ENCODE assay signal across 16 cellular contexts in genomic region chr10:36446873-36447272, GRCh38.
DNase-seq lines count a peak whose midpoint lies in the region; ATAC-seq and TF ChIP-seq lines count a peak whose summit lies in the region.
"Had no signal": no experiment of that assay in that cellular context is flagged by ENCODE, and none has a peak within 500 bp of the region (broad histone marks: within the 10 kb centered on the region; RNA-seq: fewer than 3 reads in every experiment).

No MANE protein-coding gene starts in this region.

- CTCF ChIA-PET in MCF 10A (lab: Yijun Ruan, JAX), result interaction anchor here (0.7 kb wide), 1 partner anchor 64 kb away, joined by 3 read pairs; no protein-coding TSS in a partner anchor

- DNase-seq in MCF 10A (ENCODE audit: unreplicated experiment) (peak; percentile 55), breast epithelium (ENCODE audit: low spot score in 2 of 2) (no peak), body of pancreas (peak; percentile 23 to 63 (median 46)), kidney tubule cell (ENCODE audit: low spot score) (peak; percentile 60), aorta (peak in 1 of 2 donors; percentile 55), GM03348 (ENCODE audit: low spot score) (no peak)
- DNase-seq: activated CD4-positive, alpha-beta memory T cell treated with anti-CD3 and anti-CD28 coated beads, Interleukin-2, amount 10 ng/mL, durations not matched to agents 7 days and 5 days; esophagus squamous epithelium; lower lobe of right lung; small intestine; stimulated activated naive CD8-positive, alpha-beta T cell treated with anti-CD3 and anti-CD28 coated beads, Interleukin-15, Interleukin-2, amounts not matched to agents 100 U/mL and 50 U/mL, for 24 hours had no signal

- H3K27me3 ChIP-seq in breast epithelium (no peaks in the 10 kb centered on the region), body of pancreas (no peaks in the 10 kb centered on the region), aorta (ENCODE audit: control insufficient read depth in 1 of 2, insufficient read depth in 2 of 2, low read length in 1 of 2) (no peaks in the 10 kb centered on the region)
- H3K27me3 ChIP-seq: esophagus squamous epithelium, neural progenitor cell had no signal

- H3K4me1 Mint-ChIP-seq in MCF 10A (ENCODE audit: insufficient read depth, unreplicated experiment), result peaks cover 18% of the 10 kb centered on the region
- H3K4me1 Mint-ChIP-seq: activated CD4-positive, alpha-beta memory T cell treated with anti-CD3 and anti-CD28 coated beads, Interleukin-2, amount 10 ng/mL, durations not matched to agents 7 days and 5 days had no signal

- POLR2A ChIA-PET in MCF 10A (lab: Yijun Ruan, JAX), result no interaction called here

- intact Hi-C loops in MCF 10A (cut with micrococcal nuclease), result no loop called here
- intact Hi-C loops in breast epithelium (cut with DNase I; ENCODE audit: low total_unique reads), result no loop called here
- intact Hi-C loops in body of pancreas (cut with DNase I), result no loop called here
- intact Hi-C loops in aorta (cut with DNase I), result no loop called here

- WGBS in body of pancreas, 2 donors, result 47 to 60% methylated on average over 11 of the region's 11 CpGs
- 8 to 9% methylated on average over 11 of the region's 11 CpGs for WGBS in aorta, 2 donors

- H3K36me3 ChIP-seq in breast epithelium, result no peaks in the 10 kb centered on the region
- no peaks in the 10 kb centered on the region for H3K36me3 ChIP-seq in body of pancreas (replicated peaks in 1 of 2; ENCODE audit: insufficient read depth in 1 of 2, low read depth in 2 of 2)
- no peaks in the 10 kb centered on the region for H3K36me3 ChIP-seq in aorta (ENCODE audit: control insufficient read depth in 1 of 2, insufficient read depth in 2 of 2, low read length in 1 of 2)
- H3K36me3 ChIP-seq: esophagus squamous epithelium, lower lobe of right lung, neural progenitor cell had no signal

- no peak overlapping the region for H3K27ac ChIP-seq in breast epithelium
- no peak overlapping the region for H3K27ac ChIP-seq in body of pancreas
- peak overlapping the region in 1 of 2 donors; percentile 28 for H3K27ac ChIP-seq in aorta (ENCODE audit: low read depth in 1 of 2, low read length in 2 of 2)
- H3K27ac ChIP-seq: esophagus squamous epithelium, lower lobe of right lung, neural progenitor cell, SK-N-MC had no signal

- H3K27ac Mint-ChIP-seq in MCF 10A (ENCODE audit: low read depth, unreplicated experiment), result peak overlapping the region; percentile 48
- H3K27ac Mint-ChIP-seq: activated CD4-positive, alpha-beta memory T cell treated with anti-CD3 and anti-CD28 coated beads, Interleukin-2, amount 10 ng/mL, durations not matched to agents 7 days and 5 days; activated T-helper 1 cell treated with anti-CD3 and anti-CD28 coated beads, Interleukin-12 subunit alpha, Interleukin-12 subunit beta, Interleukin-2, Interleukin-4 antibody, amounts not matched to agents 30 ng/mL and 10 ng/mL and 1 ng/mL, durations not matched to agents 14 hours and 24 hours and 36 hours; neural progenitor cell had no signal

- H3K4me1 ChIP-seq in breast epithelium, result no peaks in the 10 kb centered on the region
- peaks cover 7% of the 10 kb centered on the region for H3K4me1 ChIP-seq in body of pancreas
- no peaks in the 10 kb centered on the region for H3K4me1 ChIP-seq in aorta (ENCODE audit: control insufficient read depth in 1 of 2, insufficient read depth in 2 of 2, low read length in 2 of 2)
- H3K4me1 ChIP-seq: esophagus squamous epithelium had no signal

- no peak overlapping the region for H3K4me3 Mint-ChIP-seq in MCF 10A (ENCODE audit: unreplicated experiment)
- H3K4me3 Mint-ChIP-seq: activated CD4-positive, alpha-beta memory T cell treated with anti-CD3 and anti-CD28 coated beads, Interleukin-2, amount 10 ng/mL, durations not matched to agents 7 days and 5 days; activated T-helper 1 cell treated with anti-CD3 and anti-CD28 coated beads, Interleukin-12 subunit alpha, Interleukin-12 subunit beta, Interleukin-2, Interleukin-4 antibody, amounts not matched to agents 30 ng/mL and 10 ng/mL and 1 ng/mL, durations not matched to agents 14 hours and 24 hours and 36 hours; neural progenitor cell had no signal

- no peak for TF ChIP-seq POLR2A in breast epithelium (IDR thresholded peaks at IDR 0.05)
- no peak for TF ChIP-seq POLR2A in body of pancreas (IDR thresholded peaks at IDR 0.05)

- ATAC-seq in body of pancreas (peak; percentile 21), aorta (ENCODE audit: low FRiP score) (peak; percentile 54), GM18498 (IDR thresholded peaks at IDR 0.05; ENCODE audit: unreplicated experiment) (no peak), GM21526 (IDR thresholded peaks at IDR 0.05; ENCODE audit: low FRiP score, unreplicated experiment) (no peak)
- ATAC-seq: lower lobe of right lung; stimulated activated naive CD8-positive, alpha-beta T cell treated with anti-CD3 and anti-CD28 coated beads, Interleukin-15, Interleukin-2, amounts not matched to agents 100 U/mL and 50 U/mL, for 24 hours had no signal

- H3K9me3 Mint-ChIP-seq in MCF 10A (ENCODE audit: unreplicated experiment), result no peaks in the 10 kb centered on the region

- no TSS peak for BruUV-seq in MCF 10A (replicated peaks; lab: Mats Ljungman, UMichigan)

- H3K36me3 Mint-ChIP-seq in MCF 10A (ENCODE audit: insufficient read depth, unreplicated experiment), result no peaks in the 10 kb centered on the region
- H3K36me3 Mint-ChIP-seq: neural progenitor cell had no signal

- no peaks in the 10 kb centered on the region for H3K27me3 Mint-ChIP-seq in MCF 10A (ENCODE audit: insufficient read depth, unreplicated experiment)
- H3K27me3 Mint-ChIP-seq: activated CD4-positive, alpha-beta memory T cell treated with anti-CD3 and anti-CD28 coated beads, Interleukin-2, amount 10 ng/mL, durations not matched to agents 7 days and 5 days had no signal

- H3K4me3 ChIP-seq in breast epithelium (no peak overlapping the region), body of pancreas (no peak overlapping the region), aorta (ENCODE audit: low read length in 2 of 2) (peak overlapping the region in 1 of 2 donors; percentile 26)
- H3K4me3 ChIP-seq: esophagus squamous epithelium, lower lobe of right lung, neural progenitor cell, SK-N-MC had no signal

- no peaks in the 10 kb centered on the region for H3K9me3 ChIP-seq in breast epithelium
- H3K9me3 ChIP-seq in body of pancreas, result no peaks in the 10 kb centered on the region
- no peaks in the 10 kb centered on the region for H3K9me3 ChIP-seq in aorta (ENCODE audit: control insufficient read depth, low read length)
- H3K9me3 ChIP-seq: esophagus squamous epithelium, lower lobe of right lung had no signal

- TF ChIP-seq CTCF in MCF 10A (IDR thresholded peaks at IDR 0.05; ENCODE audit: unreplicated experiment) (no peak), breast epithelium (IDR thresholded peaks at IDR 0.05) (no peak), body of pancreas (IDR thresholded peaks at IDR 0.05) (no peak)

Comparison
In these comparisons a context has a peak if more than half of its experiments do, and no peak if none do; other contexts are left out.
1. DNase-seq: peak in MCF 10A (single experiment), body of pancreas (4 of 4) and kidney tubule cell (single experiment); none in breast epithelium (0 of 2) and GM03348 (single experiment).
2. ATAC-seq: peak in body of pancreas (single experiment) and aorta (single experiment); none in GM18498 (single experiment) and GM21526 (single experiment).